In the genomic region with DNA sequence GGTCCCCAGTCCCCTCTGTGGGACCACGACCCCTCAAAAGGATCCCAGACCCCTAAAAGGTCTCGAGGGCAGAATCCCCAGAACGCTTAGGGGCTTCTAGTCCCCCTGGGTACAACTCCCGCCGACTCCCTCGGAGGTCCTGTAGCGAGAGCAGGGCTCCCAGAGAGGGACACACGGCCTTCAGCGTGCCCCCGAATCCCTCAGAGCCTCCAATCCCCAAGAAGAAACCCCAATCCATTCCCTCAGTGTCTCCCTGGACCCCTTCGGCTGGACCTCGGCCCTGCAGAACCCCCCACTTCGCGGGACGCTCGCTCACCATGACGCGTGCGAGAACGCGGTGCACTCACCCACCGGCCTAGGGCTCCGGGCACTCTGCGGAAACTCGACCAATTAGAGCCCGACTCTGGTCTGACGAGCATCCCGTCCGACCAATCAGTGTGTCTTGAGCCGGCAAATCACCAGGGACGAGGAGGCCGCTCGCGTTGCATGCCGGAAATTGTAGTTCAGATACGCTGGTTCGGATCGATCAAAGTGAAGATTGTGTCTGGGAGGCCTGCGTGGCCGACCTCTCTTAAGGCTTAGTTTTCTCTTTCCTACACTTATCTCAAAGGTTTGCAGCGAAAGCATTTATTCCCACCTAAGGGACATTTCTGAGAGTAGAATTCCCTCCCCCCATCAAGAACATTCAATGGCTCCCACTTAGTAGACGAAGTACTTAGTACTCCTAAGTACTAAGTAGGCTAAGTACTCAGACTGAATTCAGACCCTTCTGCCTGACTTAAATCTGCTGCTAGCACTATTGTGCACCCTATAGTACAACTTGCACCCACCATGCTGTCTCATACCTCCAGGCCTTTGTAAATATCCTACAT, we compare ENCODE assay signal across 8 cellular contexts. TPM values are rescaled to one million over a fixed set of nuclear protein-coding genes. Genes with fewer than 3 reads are reported as not detected.
DNase-seq lines count a peak whose midpoint lies in the region; ATAC-seq and TF ChIP-seq lines count a peak whose summit lies in the region.

A gene (minus strand): TSS at position 369 of the 872 bp plus-strand sequence. CDS start 50 bp downstream, at position 319.

- TF ChIP-seq CTCF in GM12865 (IDR thresholded peaks at IDR 0.05; ENCODE audit: insufficient read depth, low read depth, low read length, missing control alignments) (no peak), SU-DHL-6 (IDR thresholded peaks at IDR 0.05; ENCODE audit: insufficient read depth, low read length, poor library complexity, severe bottlenecking) (no peak), ovary (IDR thresholded peaks at IDR 0.05) (no peak), thyroid gland (IDR thresholded peaks at IDR 0.05) (no peak)

- H3K36me3 Mint-ChIP-seq in activated naive CD8-positive, alpha-beta T cell treated with anti-CD3 and anti-CD28 coated beads for 36 hours = peaks cover 9% of the 10 kb centered on the region

- H3K4me3 ChIP-seq in GM12865 (ENCODE audit: low read depth, low read length) = peak within 1 kb of the TSS; percentile 94
- H3K4me3 ChIP-seq in SU-DHL-6 (ENCODE audit: insufficient read depth, low read length, poor library complexity, severe bottlenecking) = peak within 1 kb of the TSS; percentile 88
- H3K4me3 ChIP-seq in ovary = peak within 1 kb of the TSS; percentile 73
- H3K4me3 ChIP-seq in thyroid gland (replicated peaks in 1 of 3) = peak within 1 kb of the TSS; percentile 29 to 85 (median 81)

- DNase-seq in GM12865 (ENCODE audit: low read depth) (peak; percentile 100), NCI-H1417 (lab: John Stamatoyannopoulos, UW) (peak; percentile 92 to 98 (median 96)), Right ventricle myocardium inferior (ENCODE audit: missing footprints) (peak; percentile 98), ovary (peak; percentile 97 to 99 (median 98)), thyroid gland (peak; percentile 97 to 98)
- peak; percentile 97 for DNase-seq in activated naive CD8-positive, alpha-beta T cell treated with anti-CD3 and anti-CD28 coated beads for 36 hours

- H3K27ac ChIP-seq in SU-DHL-6 (ENCODE audit: low read depth, low read length) (peak within 1 kb of the TSS; percentile 32), ovary (peak within 1 kb of the TSS in 1 of 2 donors; percentile 34), thyroid gland (peak within 1 kb of the TSS in 2 of 3 donors; percentile 49 to 71)

- peaks cover 9% of the 10 kb centered on the region for H3K79me2 ChIP-seq in SU-DHL-6 (ENCODE audit: insufficient read depth, low read length)

- WGBS in ovary, 3 donors = 2% methylated on average over 42 of the region's 42 CpGs
- 3 to 8% methylated on average over 15 to 37 of the region's 42 CpGs for WGBS in thyroid gland, 2 donors

- intact Hi-C loops in Right ventricle myocardium inferior (cut with DNase I) = loop anchor here (2.0 kb wide), 1 partner anchor 76 kb away; a partner anchor contains a TSS
- intact Hi-C loops in ovary (cut with DNase I) = loop anchor here in 2 of 4 donors (2.0 to 5.0 kb wide), 2 partner anchors 76 to 84 kb away; a partner anchor contains a TSS
- intact Hi-C loops in thyroid gland (cut with DNase I) = no loop called here

- peaks cover 27% of the 10 kb centered on the region for H3K4me1 Mint-ChIP-seq in activated naive CD8-positive, alpha-beta T cell treated with anti-CD3 and anti-CD28 coated beads for 36 hours

- peak within 1 kb of the TSS; percentile 65 for H2AFZ ChIP-seq in SU-DHL-6 (ENCODE audit: low read depth, low read length, severe bottlenecking)

- peak within 1 kb of the TSS; percentile 96 for H3K27ac Mint-ChIP-seq in activated naive CD8-positive, alpha-beta T cell treated with anti-CD3 and anti-CD28 coated beads for 36 hours

- no peaks in the 10 kb centered on the region for H4K20me1 ChIP-seq in SU-DHL-6 (ENCODE audit: low read depth, low read length)

- peak within 1 kb of the TSS; percentile 95 for H3K9ac ChIP-seq in SU-DHL-6 (ENCODE audit: low read length)

- no peaks in the 10 kb centered on the region for H3K27me3 Mint-ChIP-seq in activated naive CD8-positive, alpha-beta T cell treated with anti-CD3 and anti-CD28 coated beads for 36 hours

- H3K9me3 Mint-ChIP-seq in activated naive CD8-positive, alpha-beta T cell treated with anti-CD3 and anti-CD28 coated beads for 36 hours = no peaks in the 10 kb centered on the region

- no peak for TF ChIP-seq EP300 in ovary (IDR thresholded peaks at IDR 0.05)

- H3K4me2 ChIP-seq in SU-DHL-6 (ENCODE audit: low read depth, low read length, poor library complexity, severe bottlenecking) = peak within 1 kb of the TSS; percentile 89

- H3K4me3 Mint-ChIP-seq in activated naive CD8-positive, alpha-beta T cell treated with anti-CD3 and anti-CD28 coated beads for 36 hours = peak within 1 kb of the TSS; percentile 95

- peak; percentile 48 for TF ChIP-seq POLR2A in ovary (IDR thresholded peaks at IDR 0.05)
- peak in 1 of 2 donors; percentile 86 for TF ChIP-seq POLR2A in thyroid gland (IDR thresholded peaks at IDR 0.05)

- H3K36me3 ChIP-seq in SU-DHL-6 (ENCODE audit: low read length) (no peaks in the 10 kb centered on the region), ovary (no peaks in the 10 kb centered on the region), thyroid gland (no peaks in the 10 kb centered on the region)

- H3K27me3 ChIP-seq in SU-DHL-6 (ENCODE audit: low read length) (no peaks in the 10 kb centered on the region), ovary (no peaks in the 10 kb centered on the region), thyroid gland (no peaks in the 10 kb centered on the region)

- ATAC-seq in HG02759 (IDR thresholded peaks at IDR 0.05; ENCODE audit: unreplicated experiment) (peak; percentile 99), Right ventricle myocardium inferior (peak; percentile 97)

- H3K4me1 ChIP-seq in ovary (ENCODE audit: insufficient read depth) = peaks cover 10% of the 10 kb centered on the region
- H3K4me1 ChIP-seq in thyroid gland = peaks cover 10 to 16% of the 10 kb centered on the region in 2 donors

- no peaks in the 10 kb centered on the region for H3K9me2 ChIP-seq in SU-DHL-6 (replicated peaks; ENCODE audit: insufficient read depth, low read length)

- H3K9me3 ChIP-seq in SU-DHL-6 (ENCODE audit: insufficient read depth, low read length) = no peaks in the 10 kb centered on the region
- no peaks in the 10 kb centered on the region for H3K9me3 ChIP-seq in ovary
- no peaks in the 10 kb centered on the region for H3K9me3 ChIP-seq in thyroid gland

- H3F3A ChIP-seq in SU-DHL-6 (ENCODE audit: insufficient read depth) = peaks cover 25% of the 10 kb centered on the region

RNA-seq across cellular contexts. Expression of the gene that starts here (rescaled TPM):
- 10 to 100 TPM; 24.2 to 25.8 TPM for total RNA-seq in activated naive CD8-positive, alpha-beta T cell treated with anti-CD3 and anti-CD28 coated beads for 36 hours
- total RNA-seq in Right ventricle myocardium inferior (23.5 TPM), ovary (10 to 100 TPM; 15.9 to 33.9 (median 23.9) TPM), thyroid gland (10 to 100 TPM; 29.6 to 37.8 (median 33.1) TPM)
- polyA plus RNA-seq in ovary = 10 to 100 TPM in 1 of 2 donors, 1 to 10 TPM in 1; 3.2 to 28.1 TPM
